ENCODE assay signal across 24 cellular contexts in genomic region chr1:40618108-40618507, GRCh38.
"Had no signal": no experiment of that assay in that cellular context is flagged by ENCODE, and none has a peak within 500 bp of the region (broad histone marks: within the 10 kb centered on the region; RNA-seq: fewer than 3 reads in every experiment).

No MANE protein-coding gene starts in this region.

- H3K36me3 ChIP-seq: colonic mucosa, esophagus muscularis mucosa, esophagus squamous epithelium, gastrocnemius medialis, gastroesophageal sphincter, heart left ventricle, heart right ventricle had no signal

- H3K9me3 ChIP-seq: colonic mucosa, esophagus muscularis mucosa, esophagus squamous epithelium, gastrocnemius medialis, gastroesophageal sphincter had no signal

- H2AFZ ChIP-seq: hepatocyte had no signal

- H3K27me3 ChIP-seq: colonic mucosa, dorsolateral prefrontal cortex, esophagus squamous epithelium, gastrocnemius medialis, gastroesophageal sphincter, heart left ventricle had no signal

- H3K79me2 ChIP-seq: hepatocyte had no signal

- ATAC-seq: effector memory CD8-positive, alpha-beta T cell; esophagus mucosa; foreskin keratinocyte; gastrocnemius medialis; gastroesophageal sphincter; heart left ventricle; heart right ventricle had no signal

- H3K4me1 ChIP-seq: colonic mucosa, esophagus muscularis mucosa, esophagus squamous epithelium, foreskin keratinocyte, gastrocnemius medialis, gastroesophageal sphincter, heart left ventricle, heart right ventricle had no signal

- DNase-seq: colonic mucosa; cortex of kidney; dermis blood vessel endothelial cell; dorsolateral prefrontal cortex; effector CD4-positive, alpha-beta T cell; effector CD8-positive, alpha-beta T cell; effector memory CD4-positive, alpha-beta T cell; effector memory CD8-positive, alpha-beta T cell; endodermal cell; erythroblast; esophagus squamous epithelium; foreskin keratinocyte; foreskin melanocyte; gastrocnemius medialis; glutamatergic neuron; head of caudate nucleus; heart left ventricle; heart right ventricle had no signal

- H3K27ac ChIP-seq: colonic mucosa, coronary artery, dorsolateral prefrontal cortex, epithelial cell of prostate, esophagus muscularis mucosa, esophagus squamous epithelium, foreskin keratinocyte, gastrocnemius medialis, gastroesophageal sphincter, heart left ventricle, heart right ventricle, hepatocyte had no signal

- H3K4me2 ChIP-seq: hepatocyte had no signal

- H3K4me3 ChIP-seq: colonic mucosa, coronary artery, dorsolateral prefrontal cortex, esophagus muscularis mucosa, esophagus squamous epithelium, gastrocnemius medialis, gastroesophageal sphincter, heart left ventricle, heart right ventricle, hepatocyte had no signal
